8 cellular contexts compared by ENCODE assay signal in the genomic region with DNA sequence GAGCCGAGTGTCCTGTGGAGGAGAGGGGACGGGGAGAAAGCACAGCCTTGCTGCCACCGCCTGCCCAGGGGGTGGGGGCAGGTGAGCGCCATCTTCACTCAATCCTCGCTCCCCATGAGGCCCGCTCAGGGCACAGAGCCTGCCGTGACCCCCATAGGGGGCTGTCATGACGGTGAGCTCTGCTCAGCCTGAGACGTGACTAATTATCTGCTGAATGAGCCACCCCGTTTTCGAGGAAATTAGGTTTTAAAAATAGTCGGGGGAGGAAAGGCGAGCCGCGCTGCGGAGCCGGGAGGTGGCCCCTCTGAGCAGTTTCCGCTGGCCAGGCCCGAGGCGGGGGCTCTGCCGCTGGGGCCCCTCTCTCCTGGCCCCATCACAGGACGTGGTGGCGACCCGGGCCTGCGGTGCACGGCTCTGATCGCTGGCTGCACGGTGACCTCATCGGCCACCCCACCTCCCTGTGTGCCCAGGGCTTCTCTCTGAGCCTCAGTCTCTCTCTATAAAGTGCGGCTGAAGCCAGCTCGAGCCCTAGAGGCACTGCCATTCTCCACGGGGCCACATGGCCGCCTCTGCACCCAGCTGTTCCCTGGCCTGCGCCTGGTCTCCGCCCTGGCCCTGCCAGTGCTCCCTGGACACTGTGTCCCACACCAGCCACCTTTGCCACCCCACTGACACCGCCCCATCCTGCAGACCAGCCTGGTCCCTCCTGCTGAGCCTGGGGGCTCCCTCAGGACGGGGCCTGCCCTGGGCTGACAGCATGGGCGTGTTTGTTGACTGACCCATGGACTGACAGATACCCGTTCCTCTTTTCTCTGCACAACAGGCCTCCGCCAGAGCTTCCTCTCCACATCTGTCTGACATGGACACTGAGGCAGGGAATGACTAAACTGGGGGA. TPM values are rescaled to one million over a fixed set of nuclear protein-coding genes. Genes with fewer than 3 reads are reported as not detected.
DNase-seq lines count a peak whose midpoint lies in the region; ATAC-seq and TF ChIP-seq lines count a peak whose summit lies in the region.

No MANE protein-coding gene starts in this region.

- peak overlapping the region; percentile 74 for H3K27ac ChIP-seq in WERI-Rb-1

- DNase-seq in EL (peak; percentile 53), WERI-Rb-1 (no peak), fibroblast of pulmonary artery (ENCODE audit: low read depth) (peak; percentile 45), NCI-H82 treated with DMSO at 0.1 percent for 48 hours (lab: John Stamatoyannopoulos, UW; ENCODE audit: unreplicated experiment) (no peak), RKO (ENCODE audit: low spot score) (no peak)

- H3K4me3 ChIP-seq in WERI-Rb-1 (ENCODE audit: low read depth, low read length): no peak overlapping the region
- no peak overlapping the region for H3K4me3 ChIP-seq in fibroblast of pulmonary artery (replicated peaks; ENCODE audit: low read depth, low read length)
- H3K4me3 ChIP-seq in skeletal muscle satellite cell (ENCODE audit: low read length): peak overlapping the region; percentile 55

- H3K9me3 ChIP-seq in WERI-Rb-1 (ENCODE audit: severe bottlenecking) (no peaks in the 10 kb centered on the region), skeletal muscle satellite cell (replicated peaks; ENCODE audit: low read length) (no peaks in the 10 kb centered on the region)

- H3K4me1 ChIP-seq in skeletal muscle satellite cell (ENCODE audit: control insufficient read depth, insufficient read depth, low read length): peaks cover 27% of the 10 kb centered on the region

- TF ChIP-seq CTCF in WERI-Rb-1 (IDR thresholded peaks at IDR 0.05; ENCODE audit: low read depth, low read length) (0 out of 2 replicates have a peak, but pooled peaks have one; percentile 3), fibroblast of pulmonary artery (IDR thresholded peaks at IDR 0.05; ENCODE audit: low read length, missing control alignments) (peak; percentile 23)

- H3K4me2 ChIP-seq in skeletal muscle satellite cell (ENCODE audit: low read length): peak overlapping the region; percentile 77

- ATAC-seq in SK-N-SH treated with all-trans-retinoic acid at 6 μM for 48 hours (no peak), HG03378 (IDR thresholded peaks at IDR 0.05; ENCODE audit: unreplicated experiment) (no peak)

- no peaks in the 10 kb centered on the region for H3K27me3 ChIP-seq in WERI-Rb-1 (ENCODE audit: insufficient read depth, low read depth, severe bottlenecking)
- H3K27me3 ChIP-seq in skeletal muscle satellite cell (ENCODE audit: control insufficient read depth, insufficient read depth, low read length): no peaks in the 10 kb centered on the region

- peak overlapping the region; percentile 79 for H3K9ac ChIP-seq in skeletal muscle satellite cell (ENCODE audit: low read depth, low read length)

- H3K36me3 ChIP-seq in WERI-Rb-1 (peaks cover 17% of the 10 kb centered on the region), skeletal muscle satellite cell (ENCODE audit: insufficient read depth, low read length) (no peaks in the 10 kb centered on the region)

TF ChIP-seq in SK-N-SH treated with all-trans-retinoic acid at 6 μM for 48 hours, 23 proteins besides CTCF, POLR2A, EP300 and RAD21 (continues in another document):
- TF ChIP-seq PATZ1 (CRISPR knock-in tag; IDR thresholded peaks at IDR 0.05; ENCODE audit: borderline replicate concordance): no peak
- no peak for TF ChIP-seq CSDC2 (CRISPR knock-in tag; IDR thresholded peaks at IDR 0.05)
- no peak for TF ChIP-seq ESRRG (CRISPR knock-in tag; IDR thresholded peaks at IDR 0.05)
- TF ChIP-seq OSR1 (CRISPR knock-in tag; IDR thresholded peaks at IDR 0.05): no peak
- TF ChIP-seq SNAI2 (CRISPR knock-in tag; IDR thresholded peaks at IDR 0.05): no peak
- TF ChIP-seq ZNF8 (CRISPR knock-in tag; IDR thresholded peaks at IDR 0.05): no peak
- no peak for TF ChIP-seq ZC3H10 (CRISPR knock-in tag; IDR thresholded peaks at IDR 0.05)
- no peak for TF ChIP-seq ZNF70 (CRISPR knock-in tag; IDR thresholded peaks at IDR 0.05)
- TF ChIP-seq ZFP3 (CRISPR knock-in tag; IDR thresholded peaks at IDR 0.05): no peak
- no peak for TF ChIP-seq BACH2 (CRISPR knock-in tag; IDR thresholded peaks at IDR 0.05; ENCODE audit: borderline replicate concordance)
- TF ChIP-seq CSRNP3 (CRISPR knock-in tag; IDR thresholded peaks at IDR 0.05): no peak
- TF ChIP-seq ISL1 (CRISPR knock-in tag; IDR thresholded peaks at IDR 0.05): no peak
- TF ChIP-seq TOX (CRISPR knock-in tag; IDR thresholded peaks at IDR 0.05; ENCODE audit: borderline replicate concordance): no peak
- TF ChIP-seq CREB5 (CRISPR knock-in tag; IDR thresholded peaks at IDR 0.05; ENCODE audit: low read depth): no peak
- TF ChIP-seq POU6F1 (CRISPR knock-in tag; IDR thresholded peaks at IDR 0.05; ENCODE audit: borderline replicate concordance, low read depth): no peak

RNA-seq across cellular contexts. Expression of gene PIP5K1C, which starts 28.3 kb away (rescaled TPM):
- 18.8 and 22.1 TPM in 2 replicates for total RNA-seq in skeletal muscle satellite cell (2012; rRNA removed)

RNA-seq across cellular contexts. Expression of gene TJP3, which starts 36.3 kb away (rescaled TPM):
- under 0.01 TPM in 1 of 2 replicates, not detected in the other for total RNA-seq in skeletal muscle satellite cell (2012; rRNA removed)

RNA-seq across cellular contexts. Expression of gene CACTIN, which starts 45.3 kb away (rescaled TPM):
- total RNA-seq in skeletal muscle satellite cell (2012; rRNA removed): 21.2 and 24.3 TPM in 2 replicates

Comparison
In these comparisons a context has a peak if more than half of its experiments do, and no peak if none do; other contexts are left out.
1. DNase-seq: peak in EL (single experiment) and fibroblast of pulmonary artery (single experiment); none in WERI-Rb-1 (single experiment), NCI-H82 treated with DMSO at 0.1 percent for 48 hours (single experiment) and RKO (single experiment).